ENCODE assay signal across 1 cellular context in genomic region chr17:59842901-59843652, GRCh38.
A peak's percentile ranks its signal among the peaks of the same experiment; 100 is the strongest.
TF ChIP-seq lines count a peak whose summit lies in the region.

No MANE protein-coding gene starts in this region.

TF ChIP-seq in K562, 482 proteins besides CTCF, POLR2A, EP300 and RAD21 (continued from another document and continues in another):
- TF ChIP-seq ZNF740 (CRISPR knock-in tag; IDR thresholded peaks at IDR 0.05) (no peak), ZNF740 (tag; IDR thresholded peaks at IDR 0.05) (no peak), ZNF232 (CRISPR knock-in tag; IDR thresholded peaks at IDR 0.05) (no peak), ZNF174 (CRISPR knock-in tag; IDR thresholded peaks at IDR 0.05) (0 out of 2 replicates have a peak, but pooled peaks have one; percentile 78), THRB (CRISPR knock-in tag; conservative IDR thresholded peaks at IDR 0.05) (peak; percentile 98), NRF1 (conservative IDR thresholded peaks at IDR 0.05 in 1 of 2, IDR thresholded peaks at IDR 0.05 in 1 of 2) (no peak), ZNF282 (CRISPR knock-in tag; IDR thresholded peaks at IDR 0.05) (no peak), HDAC6 (IDR thresholded peaks at IDR 0.05; ENCODE audit: low read depth, low read length) (no peak; the same call in 1 of the 2 replicates), ZNF586 (CRISPR knock-in tag; conservative IDR thresholded peaks at IDR 0.05) (peak; percentile 72), ZNF707 (CRISPR knock-in tag; conservative IDR thresholded peaks at IDR 0.05) (no peak), E2F3 (CRISPR knock-in tag; IDR thresholded peaks at IDR 0.05) (peak; percentile 9; the same call in 1 of the 2 replicates), PTRF (tag; IDR thresholded peaks at IDR 0.05) (no peak), DACH1 (IDR thresholded peaks at IDR 0.05; ENCODE audit: partially characterized antibody) (no peak), ZNF57 (CRISPR knock-in tag; IDR thresholded peaks at IDR 0.05) (peak; percentile 89), JUNB (CRISPR knock-in tag; conservative IDR thresholded peaks at IDR 0.05) (no peak), PHB (CRISPR knock-in tag; IDR thresholded peaks at IDR 0.05) (peak; percentile 96), MCM7 (IDR thresholded peaks at IDR 0.05) (no peak), KDM1A (IDR thresholded peaks at IDR 0.05) (peak in 1 of 2 experiments; percentile 34; a peak in 1 of 4 replicates), ARID3A (IDR thresholded peaks at IDR 0.05; ENCODE audit: borderline replicate concordance, low read depth, low read length) (no peak), ZKSCAN8 (CRISPR knock-in tag; IDR thresholded peaks at IDR 0.05) (0 out of 2 replicates have a peak, but pooled peaks have one; percentile 29), ILF3 (IDR thresholded peaks at IDR 0.05; ENCODE audit: borderline replicate concordance) (peak; percentile 99), ZNF23 (CRISPR knock-in tag; IDR thresholded peaks at IDR 0.05) (no peak; the same call in 1 of the 2 replicates), CC2D1A (IDR thresholded peaks at IDR 0.05) (no peak), ZNF507 (tag; conservative IDR thresholded peaks at IDR 0.05) (no peak), VEZF1 (CRISPR knock-in tag; IDR thresholded peaks at IDR 0.05) (peak; percentile 27; the same call in 1 of the 2 replicates), PCBP2 (IDR thresholded peaks at IDR 0.05; ENCODE audit: low read depth, low read length, poor library complexity, severe bottlenecking) (no peak), HLTF (IDR thresholded peaks at IDR 0.05) (peak; percentile 15; the same call in 1 of the 2 replicates), TBP (optimal IDR thresholded peaks at IDR 0.05; ENCODE audit: low read depth, low read length) (no peak), RNF219 (CRISPR knock-in tag; IDR thresholded peaks at IDR 0.05) (peak; percentile 17; the same call in 1 of the 2 replicates), ATF3 (IDR thresholded peaks at IDR 0.05) (peak; percentile 79), ATF3 (CRISPR knock-in tag; conservative IDR thresholded peaks at IDR 0.05) (no peak; the same call in 1 of the 2 replicates), SIN3A (IDR thresholded peaks at IDR 0.05; ENCODE audit: borderline replicate concordance in 2 of 2, control insufficient read depth in 1 of 2, low read depth in 2 of 2, low read length in 2 of 2) (peak in 1 of 2 experiments; percentile 93; a peak in 1 of 4 replicates), ZNF444 (CRISPR knock-in tag; IDR thresholded peaks at IDR 0.05) (peak; percentile 93), FOXK2 (conservative IDR thresholded peaks at IDR 0.05 in 1 of 2, IDR thresholded peaks at IDR 0.05 in 1 of 2; ENCODE audit: low read depth in 2 of 2) (no peak; a peak in 1 of 4 replicates), KLF1 (tag; IDR thresholded peaks at IDR 0.05) (no peak), KLF16 (IDR thresholded peaks at IDR 0.05) (0 out of 2 replicates have a peak, but pooled peaks have one; percentile 4), MNT (conservative IDR thresholded peaks at IDR 0.05) (0 out of 4 replicates have a peak, but pooled peaks of 1 of the 2 experiments have one; percentile 21), MYC (IDR thresholded peaks at IDR 0.05; ENCODE audit: low read depth, low read length) (peak; percentile 17; the same call in 1 of the 2 replicates), MYC (CRISPR knock-in tag; IDR thresholded peaks at IDR 0.05; ENCODE audit: borderline replicate concordance, low read depth) (no peak; the same call in 1 of the 2 replicates), XRCC3 (IDR thresholded peaks at IDR 0.05) (no peak), ZNF445 (CRISPR knock-in tag; IDR thresholded peaks at IDR 0.05; ENCODE audit: low read depth) (peak; percentile 92), ATF2 (CRISPR knock-in tag; IDR thresholded peaks at IDR 0.05) (no peak), GATAD2B (IDR thresholded peaks at IDR 0.05; ENCODE audit: borderline replicate concordance) (peak; percentile 61; the same call in 1 of the 2 replicates), PHTF2 (CRISPR knock-in tag; IDR thresholded peaks at IDR 0.05) (0 out of 2 replicates have a peak, but pooled peaks have one; percentile 61), NFATC3 (IDR thresholded peaks at IDR 0.05) (peak; percentile 78), TOE1 (IDR thresholded peaks at IDR 0.05; ENCODE audit: borderline replicate concordance) (peak; percentile 10; the same call in 1 of the 2 replicates), TOE1 (CRISPR knock-in tag; IDR thresholded peaks at IDR 0.05; ENCODE audit: borderline replicate concordance, low read depth) (no peak), CTBP1 (IDR thresholded peaks at IDR 0.05; ENCODE audit: borderline replicate concordance) (no peak), ZNF253 (CRISPR knock-in tag; conservative IDR thresholded peaks at IDR 0.05) (peak; percentile 91), PCBP1 (IDR thresholded peaks at IDR 0.05; ENCODE audit: low read depth, low read length, poor library complexity, severe bottlenecking) (no peak)
- TF ChIP-seq, protein P1, sequence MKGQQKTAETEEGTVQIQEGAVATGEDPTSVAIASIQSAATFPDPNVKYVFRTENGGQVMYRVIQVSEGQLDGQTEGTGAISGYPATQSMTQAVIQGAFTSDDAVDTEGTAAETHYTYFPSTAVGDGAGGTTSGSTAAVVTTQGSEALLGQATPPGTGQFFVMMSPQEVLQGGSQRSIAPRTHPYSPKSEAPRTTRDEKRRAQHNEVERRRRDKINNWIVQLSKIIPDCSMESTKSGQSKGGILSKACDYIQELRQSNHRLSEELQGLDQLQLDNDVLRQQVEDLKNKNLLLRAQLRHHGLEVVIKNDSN (CRISPR knock-in tag; IDR thresholded peaks at IDR 0.05) = no peak
- TF ChIP-seq, protein P2, sequence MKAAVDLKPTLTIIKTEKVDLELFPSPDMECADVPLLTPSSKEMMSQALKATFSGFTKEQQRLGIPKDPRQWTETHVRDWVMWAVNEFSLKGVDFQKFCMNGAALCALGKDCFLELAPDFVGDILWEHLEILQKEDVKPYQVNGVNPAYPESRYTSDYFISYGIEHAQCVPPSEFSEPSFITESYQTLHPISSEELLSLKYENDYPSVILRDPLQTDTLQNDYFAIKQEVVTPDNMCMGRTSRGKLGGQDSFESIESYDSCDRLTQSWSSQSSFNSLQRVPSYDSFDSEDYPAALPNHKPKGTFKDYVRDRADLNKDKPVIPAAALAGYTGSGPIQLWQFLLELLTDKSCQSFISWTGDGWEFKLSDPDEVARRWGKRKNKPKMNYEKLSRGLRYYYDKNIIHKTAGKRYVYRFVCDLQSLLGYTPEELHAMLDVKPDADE (conservative IDR thresholded peaks at IDR 0.05; ENCODE audit: control insufficient read depth, low read depth, low read length) = peak; percentile 66; the same call in 1 of the 2 replicates
- TF ChIP-seq, protein P3, sequence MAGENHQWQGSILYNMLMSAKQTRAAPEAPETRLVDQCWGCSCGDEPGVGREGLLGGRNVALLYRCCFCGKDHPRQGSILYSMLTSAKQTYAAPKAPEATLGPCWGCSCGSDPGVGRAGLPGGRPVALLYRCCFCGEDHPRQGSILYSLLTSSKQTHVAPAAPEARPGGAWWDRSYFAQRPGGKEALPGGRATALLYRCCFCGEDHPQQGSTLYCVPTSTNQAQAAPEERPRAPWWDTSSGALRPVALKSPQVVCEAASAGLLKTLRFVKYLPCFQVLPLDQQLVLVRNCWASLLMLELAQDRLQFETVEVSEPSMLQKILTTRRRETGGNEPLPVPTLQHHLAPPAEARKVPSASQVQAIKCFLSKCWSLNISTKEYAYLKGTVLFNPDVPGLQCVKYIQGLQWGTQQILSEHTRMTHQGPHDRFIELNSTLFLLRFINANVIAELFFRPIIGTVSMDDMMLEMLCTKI (IDR thresholded peaks at IDR 0.05; ENCODE audit: partially characterized antibody) = no peak
